Comparison of ENCODE assay signal across 19 cellular contexts in the genomic region with DNA sequence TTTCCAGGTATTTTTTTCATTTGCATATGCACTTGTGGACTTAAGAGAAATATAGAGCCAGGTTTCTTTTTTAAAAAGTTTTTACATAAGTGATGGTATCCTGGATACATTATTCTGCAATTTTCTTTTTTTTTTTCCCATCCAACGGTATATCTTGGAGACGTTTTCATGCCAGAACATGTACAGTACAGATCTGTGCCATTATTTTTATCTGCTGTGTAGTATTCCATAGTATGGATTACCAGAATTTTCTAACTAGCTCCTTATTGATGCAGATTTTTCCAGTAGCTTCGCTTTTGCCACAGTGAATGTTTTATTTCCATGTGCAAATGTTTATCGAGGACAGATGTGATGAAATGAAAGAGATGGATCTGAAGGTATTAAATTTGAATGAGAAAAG. TPM values are rescaled to one million over a fixed set of nuclear protein-coding genes. Genes with fewer than 3 reads are reported as not detected.
DNase-seq lines count a peak whose midpoint lies in the region; ATAC-seq and TF ChIP-seq lines count a peak whose summit lies in the region.
"Had no signal": no experiment of that assay in that cellular context is flagged by ENCODE, and none has a peak within 500 bp of the region (broad histone marks: within the 10 kb centered on the region; RNA-seq: fewer than 3 reads in every experiment).

No MANE protein-coding gene starts in this region.

- H3K4me2 ChIP-seq in PC-3 (ENCODE audit: low read length) = no peak overlapping the region

- no peaks in the 10 kb centered on the region for H3K27me3 Mint-ChIP-seq in CD4-positive, CD25-positive, alpha-beta regulatory T cell
- H3K27me3 Mint-ChIP-seq in CD8-positive, alpha-beta memory T cell = peaks cover 0 to 3% of the 10 kb centered on the region in 2 donors
- H3K27me3 Mint-ChIP-seq in activated T-helper 1 cell treated with anti-CD3 and anti-CD28 coated beads, Interleukin-12 subunit alpha, Interleukin-12 subunit beta, Interleukin-2, Interleukin-4 antibody, amounts not matched to agents 30 ng/mL and 10 ng/mL and 1 ng/mL, durations not matched to agents 14 hours and 24 hours and 36 hours (ENCODE audit: insufficient read depth) = no peaks in the 10 kb centered on the region
- H3K27me3 Mint-ChIP-seq in endothelial cell (ENCODE audit: unreplicated experiment) = no peaks in the 10 kb centered on the region

- peaks cover 16% of the 10 kb centered on the region for H3K36me3 Mint-ChIP-seq in CD4-positive, CD25-positive, alpha-beta regulatory T cell
- H3K36me3 Mint-ChIP-seq in CD8-positive, alpha-beta memory T cell = peaks cover 4 to 61% (median 9%) of the 10 kb centered on the region in 3 donors
- peaks cover 54% of the 10 kb centered on the region for H3K36me3 Mint-ChIP-seq in activated T-helper 1 cell treated with anti-CD3 and anti-CD28 coated beads, Interleukin-12 subunit alpha, Interleukin-12 subunit beta, Interleukin-2, Interleukin-4 antibody, amounts not matched to agents 30 ng/mL and 10 ng/mL and 1 ng/mL, durations not matched to agents 14 hours and 24 hours and 36 hours (ENCODE audit: low read depth)
- H3K36me3 Mint-ChIP-seq in endothelial cell (ENCODE audit: low read depth, unreplicated experiment) = peaks cover 9% of the 10 kb centered on the region

- intact Hi-C loops in activated T-helper 1 cell treated with anti-CD3 and anti-CD28 coated beads, Interleukin-12 subunit alpha, Interleukin-12 subunit beta, Interleukin-2, Interleukin-4 antibody, amounts not matched to agents 30 ng/mL and 10 ng/mL and 1 ng/mL, durations not matched to agents 14 hours and 24 hours and 36 hours (cut with micrococcal nuclease) = no loop called here
- intact Hi-C loops in PC-3 (cut with micrococcal nuclease) = no loop called here

- POLR2A ChIA-PET in CD8-positive, alpha-beta memory T cell (lab: Charles Lee) = interaction anchor here (5.8 kb wide), 1 partner anchor 35 kb away, joined by 70 read pairs; no protein-coding TSS in a partner anchor
- POLR2A ChIA-PET in PC-3 (lab: Charles Lee; ENCODE audit: unreplicated experiment) = no interaction called here

- ATAC-seq in CD4-positive, CD25-positive, alpha-beta regulatory T cell (ENCODE audit: low read depth in 2 of 2) = no peak
- ATAC-seq in PC-3 = no peak
- ATAC-seq: HCT116, Right ventricle myocardium inferior had no signal

- no peaks in the 10 kb centered on the region for H3K79me2 ChIP-seq in PC-3 (ENCODE audit: low read length)
- H3K79me2 ChIP-seq: parathyroid adenoma had no signal

- CTCF ChIA-PET in CD8-positive, alpha-beta memory T cell (lab: Charles Lee) = interaction anchor here (0.7 to 3.0 kb wide), 9 partner anchors 10 to 53 kb away, joined by 4 to 17 read pairs (median 9); partner anchors contain the start of gene PPP1R16B
- CTCF ChIA-PET in PC-3 (lab: Charles Lee) = no interaction called here

- H3F3A ChIP-seq in PC-3 (ENCODE audit: low read length, unreplicated experiment) = no peaks in the 10 kb centered on the region

- no peaks in the 10 kb centered on the region for H4K20me1 ChIP-seq in PC-3 (ENCODE audit: low read length)

- peak overlapping the region; percentile 95 for H3K27ac ChIP-seq in CD4-positive, CD25-positive, alpha-beta regulatory T cell (ENCODE audit: insufficient read depth, low read length, poor library complexity, severe bottlenecking)
- peak overlapping the region; percentile 89 for H3K27ac ChIP-seq in CD8-positive, alpha-beta memory T cell (ENCODE audit: low read depth, low read length)
- H3K27ac ChIP-seq in PC-3 (ENCODE audit: low read length) = no peak overlapping the region
- H3K27ac ChIP-seq: ascending aorta, HL-60, parathyroid adenoma had no signal

- peak overlapping the region; percentile 61 for H3K4me3 ChIP-seq in CD4-positive, CD25-positive, alpha-beta regulatory T cell (ENCODE audit: low read depth, low read length)
- H3K4me3 ChIP-seq in CD8-positive, alpha-beta memory T cell (ENCODE audit: low read length) = no peak overlapping the region
- no peak overlapping the region for H3K4me3 ChIP-seq in PC-3 (ENCODE audit: low read length)
- H3K4me3 ChIP-seq: ascending aorta had no signal

- no peak overlapping the region for H2AFZ ChIP-seq in PC-3 (ENCODE audit: low read length)
- H2AFZ ChIP-seq: parathyroid adenoma had no signal

- H3K27me3 ChIP-seq in CD4-positive, CD25-positive, alpha-beta regulatory T cell (ENCODE audit: control insufficient read depth, insufficient read depth, low read length) = no peaks in the 10 kb centered on the region
- no peaks in the 10 kb centered on the region for H3K27me3 ChIP-seq in CD8-positive, alpha-beta memory T cell (ENCODE audit: insufficient read depth, low read length, poor library complexity, severe bottlenecking)
- H3K27me3 ChIP-seq in PC-3 (ENCODE audit: low read length) = peaks cover 38% of the 10 kb centered on the region
- H3K27me3 ChIP-seq: ascending aorta had no signal

- DNase-seq in CD4-positive, CD25-positive, alpha-beta regulatory T cell = no peak
- no peak for DNase-seq in CD8-positive, alpha-beta memory T cell
- no peak for DNase-seq in activated T-helper 1 cell treated with anti-CD3 and anti-CD28 coated beads, Interleukin-12 subunit alpha, Interleukin-12 subunit beta, Interleukin-2, Interleukin-4 antibody, amounts not matched to agents 30 ng/mL and 10 ng/mL and 1 ng/mL, durations not matched to agents 14 hours and 24 hours and 36 hours (ENCODE audit: low spot score)
- DNase-seq in endothelial cell (ENCODE audit: low spot score) (no peak), activated gamma-delta T cell treated with Interleukin-2 at 50 U/mL for 16 hours (no peak), PC-3 (no peak), NOMO-1 treated with DMSO at 0.1 percent for 48 hours (lab: John Stamatoyannopoulos, UW; ENCODE audit: unreplicated experiment) (no peak), NCI-H748 (lab: John Stamatoyannopoulos, UW; ENCODE audit: unreplicated experiment) (no peak)
- DNase-seq: activated CD4-positive, CD25-positive, alpha-beta regulatory T cell treated with anti-CD3 and anti-CD28 coated beads, Interleukin-2, amount 50 U/mL, for 72 hours; Calu3; islet precursor cell; MV-4-11; NCI-H187 treated with DMSO at 0.1 percent for 48 hours; NCI-H446 had no signal

- no peak overlapping the region for H3K9ac ChIP-seq in PC-3 (ENCODE audit: low read length)
- H3K9ac ChIP-seq: parathyroid adenoma had no signal

- H3K4me3 Mint-ChIP-seq in CD4-positive, CD25-positive, alpha-beta regulatory T cell = peak overlapping the region; percentile 60 to 85 (median 70)
- H3K4me3 Mint-ChIP-seq in CD8-positive, alpha-beta memory T cell = peak overlapping the region in 6 of 7 donors; percentile 36 to 92 (median 79)
- H3K4me3 Mint-ChIP-seq in activated T-helper 1 cell treated with anti-CD3 and anti-CD28 coated beads, Interleukin-12 subunit alpha, Interleukin-12 subunit beta, Interleukin-2, Interleukin-4 antibody, amounts not matched to agents 30 ng/mL and 10 ng/mL and 1 ng/mL, durations not matched to agents 14 hours and 24 hours and 36 hours = peak overlapping the region; percentile 24
- H3K4me3 Mint-ChIP-seq in endothelial cell (ENCODE audit: unreplicated experiment) = no peak overlapping the region

- H3K4me1 Mint-ChIP-seq in CD4-positive, CD25-positive, alpha-beta regulatory T cell = peaks cover 30 to 72% (median 52%) of the 10 kb centered on the region in 4 donors
- H3K4me1 Mint-ChIP-seq in CD8-positive, alpha-beta memory T cell = peaks cover 56 to 85% (median 67%) of the 10 kb centered on the region in 3 donors
- peaks cover 52% of the 10 kb centered on the region for H3K4me1 Mint-ChIP-seq in activated T-helper 1 cell treated with anti-CD3 and anti-CD28 coated beads, Interleukin-12 subunit alpha, Interleukin-12 subunit beta, Interleukin-2, Interleukin-4 antibody, amounts not matched to agents 30 ng/mL and 10 ng/mL and 1 ng/mL, durations not matched to agents 14 hours and 24 hours and 36 hours (ENCODE audit: low read depth)
- peaks cover 34% of the 10 kb centered on the region for H3K4me1 Mint-ChIP-seq in endothelial cell (ENCODE audit: unreplicated experiment)

- H3K9me3 ChIP-seq in CD4-positive, CD25-positive, alpha-beta regulatory T cell (ENCODE audit: control insufficient read depth in 2 of 2, low read length in 2 of 2) = no peaks in the 10 kb centered on the region
- no peaks in the 10 kb centered on the region for H3K9me3 ChIP-seq in CD8-positive, alpha-beta memory T cell (ENCODE audit: low read length)
- H3K9me3 ChIP-seq in PC-3 (ENCODE audit: low read length) = no peaks in the 10 kb centered on the region
- H3K9me3 ChIP-seq: ascending aorta had no signal

- H3K4me1 ChIP-seq in CD4-positive, CD25-positive, alpha-beta regulatory T cell (ENCODE audit: control insufficient read depth, insufficient read depth, low read length, poor library complexity, severe bottlenecking) = peaks cover 70% of the 10 kb centered on the region
- H3K4me1 ChIP-seq in CD8-positive, alpha-beta memory T cell (ENCODE audit: insufficient read depth, low read length) = peaks cover 54% of the 10 kb centered on the region
- H3K4me1 ChIP-seq in PC-3 (ENCODE audit: insufficient read depth, low read length) = no peaks in the 10 kb centered on the region
- H3K4me1 ChIP-seq: ascending aorta, parathyroid adenoma had no signal

- no peaks in the 10 kb centered on the region for H3K9me3 Mint-ChIP-seq in CD4-positive, CD25-positive, alpha-beta regulatory T cell
- H3K9me3 Mint-ChIP-seq in CD8-positive, alpha-beta memory T cell = no peaks in the 10 kb centered on the region
- no peaks in the 10 kb centered on the region for H3K9me3 Mint-ChIP-seq in activated T-helper 1 cell treated with anti-CD3 and anti-CD28 coated beads, Interleukin-12 subunit alpha, Interleukin-12 subunit beta, Interleukin-2, Interleukin-4 antibody, amounts not matched to agents 30 ng/mL and 10 ng/mL and 1 ng/mL, durations not matched to agents 14 hours and 24 hours and 36 hours
- H3K9me3 Mint-ChIP-seq in endothelial cell (ENCODE audit: unreplicated experiment) = no peaks in the 10 kb centered on the region

- H3K36me3 ChIP-seq in CD4-positive, CD25-positive, alpha-beta regulatory T cell (ENCODE audit: control insufficient read depth, insufficient read depth, low read length) = peaks cover 23% of the 10 kb centered on the region
- H3K36me3 ChIP-seq in CD8-positive, alpha-beta memory T cell (ENCODE audit: insufficient read depth, low read length) = no peaks in the 10 kb centered on the region
- H3K36me3 ChIP-seq in PC-3 (ENCODE audit: low read depth, low read length) = no peaks in the 10 kb centered on the region
- H3K36me3 ChIP-seq: ascending aorta had no signal

- no peaks in the 10 kb centered on the region for H3K9me2 ChIP-seq in PC-3 (replicated peaks; ENCODE audit: low read length)

- BruUV-seq in PC-3 (replicated peaks; lab: Mats Ljungman, UMichigan) = no TSS peak

- TF ChIP-seq CTCF in endothelial cell (IDR thresholded peaks at IDR 0.05; ENCODE audit: unreplicated experiment) (no peak), PC-3 (conservative IDR thresholded peaks at IDR 0.05; ENCODE audit: low read depth, low read length) (no peak)

- peak overlapping the region; percentile 98 to 99 (median 98) for H3K27ac Mint-ChIP-seq in CD4-positive, CD25-positive, alpha-beta regulatory T cell
- peak overlapping the region; percentile 96 to 100 (median 98) for H3K27ac Mint-ChIP-seq in CD8-positive, alpha-beta memory T cell
- H3K27ac Mint-ChIP-seq in activated T-helper 1 cell treated with anti-CD3 and anti-CD28 coated beads, Interleukin-12 subunit alpha, Interleukin-12 subunit beta, Interleukin-2, Interleukin-4 antibody, amounts not matched to agents 30 ng/mL and 10 ng/mL and 1 ng/mL, durations not matched to agents 14 hours and 24 hours and 36 hours = peak overlapping the region; percentile 91
- H3K27ac Mint-ChIP-seq in endothelial cell (ENCODE audit: unreplicated experiment) = peak overlapping the region; percentile 34

RNA-seq across cellular contexts. Expression of gene PPP1R16B, which starts 34.1 kb away (rescaled TPM):
- total RNA-seq in CD4-positive, CD25-positive, alpha-beta regulatory T cell = 84.1 TPM
- 10 to 100 TPM; 16.5 to 26.8 (median 25.0) TPM for polyA plus RNA-seq in CD4-positive, CD25-positive, alpha-beta regulatory T cell
- 100 to 1,000 TPM; 167 to 171 TPM for total RNA-seq in CD8-positive, alpha-beta memory T cell
- 40.2 TPM for polyA plus RNA-seq in CD8-positive, alpha-beta memory T cell
- total RNA-seq in activated T-helper 1 cell treated with anti-CD3 and anti-CD28 coated beads, Interleukin-12 subunit alpha, Interleukin-12 subunit beta, Interleukin-2, Interleukin-4 antibody, amounts not matched to agents 30 ng/mL and 10 ng/mL and 1 ng/mL, durations not matched to agents 14 hours and 24 hours and 36 hours = 139 and 143 TPM in 2 replicates
- total RNA-seq in endothelial cell (ENCODE audit: unreplicated experiment) = 46.9 TPM
- total RNA-seq in PC-3 (2014; rRNA removed) = 0.04 and 0.12 TPM in 2 replicates
- total RNA-seq: Calu3 had no signal

Comparison
In these comparisons a context has a peak if more than half of its experiments do, and no peak if none do; other contexts are left out.
1. H3K27ac Mint-ChIP-seq: peak in every context shown above with its lines; median percentile 98 in CD8-positive, alpha-beta memory T cell; 98 in CD4-positive, CD25-positive, alpha-beta regulatory T cell; 91 in activated T-helper 1 cell treated with anti-CD3 and anti-CD28 coated beads, Interleukin-12 subunit alpha, Interleukin-12 subunit beta, Interleukin-2, Interleukin-4 antibody, amounts not matched to agents 30 ng/mL and 10 ng/mL and 1 ng/mL, durations not matched to agents 14 hours and 24 hours and 36 hours; 34 in endothelial cell.
2. RNA of gene PPP1R16B, which starts 34.1 kb away (total RNA-seq): 167 to 171 TPM in CD8-positive, alpha-beta memory T cell, 139 to 143 TPM in activated T-helper 1 cell treated with anti-CD3 and anti-CD28 coated beads, Interleukin-12 subunit alpha, Interleukin-12 subunit beta, Interleukin-2, Interleukin-4 antibody, amounts not matched to agents 30 ng/mL and 10 ng/mL and 1 ng/mL, durations not matched to agents 14 hours and 24 hours and 36 hours, 84.1 TPM in CD4-positive, CD25-positive, alpha-beta regulatory T cell (single experiment) and 46.9 TPM in endothelial cell (single experiment); 0.04 to 0.12 TPM in PC-3; every median in the first group is over 10 times any median in the second.